ENCODE assay signal across 19 cellular contexts in genomic region chr10:32713560-32713959, GRCh38.
DNase-seq lines count a peak whose midpoint lies in the region; ATAC-seq and TF ChIP-seq lines count a peak whose summit lies in the region.
"Had no signal": no experiment of that assay in that cellular context is flagged by ENCODE, and none has a peak within 500 bp of the region (broad histone marks: within the 10 kb centered on the region; RNA-seq: fewer than 3 reads in every experiment).

No MANE protein-coding gene starts in this region.

- no peak overlapping the region for H2AFZ ChIP-seq in H9 (ENCODE audit: low read length)
- no peak overlapping the region for H2AFZ ChIP-seq in smooth muscle cell (ENCODE audit: low read depth)

- H3K4me3 ChIP-seq in AG09309 (ENCODE audit: control insufficient read depth, low read depth, low read length) (no peak overlapping the region), RWPE2 (ENCODE audit: severe bottlenecking) (no peak overlapping the region), fibroblast of the aortic adventitia (ENCODE audit: low read depth, low read length) (no peak overlapping the region), smooth muscle cell (no peak overlapping the region)

- H3K27ac Mint-ChIP-seq in H9: no peak overlapping the region
- H3K27ac Mint-ChIP-seq: activated CD4-positive, alpha-beta memory T cell treated with anti-CD3 and anti-CD28 coated beads, Interleukin-2, amount 10 ng/mL, durations not matched to agents 7 days and 5 days; activated T-helper 1 cell treated with anti-CD3 and anti-CD28 coated beads, Interleukin-12 subunit alpha, Interleukin-12 subunit beta, Interleukin-2, Interleukin-4 antibody, amounts not matched to agents 30 ng/mL and 10 ng/mL and 1 ng/mL, durations not matched to agents 14 hours and 24 hours and 36 hours; B cell had no signal

- TF ChIP-seq CTCF in AG09309 (IDR thresholded peaks at IDR 0.05; ENCODE audit: control insufficient read depth, insufficient read depth, low read depth, low read length, missing control alignments) (peak; percentile 24), H9 (conservative IDR thresholded peaks at IDR 0.05) (peak; percentile 33; the same call in 1 of the 3 replicates), RWPE2 (IDR thresholded peaks at IDR 0.05; ENCODE audit: poor library complexity, severe bottlenecking) (peak; percentile 31), fibroblast of the aortic adventitia (IDR thresholded peaks at IDR 0.05; ENCODE audit: insufficient read depth, low read length) (peak; percentile 17), smooth muscle cell (IDR thresholded peaks at IDR 0.05; ENCODE audit: borderline replicate concordance, insufficient read depth, poor library complexity, severe bottlenecking) (no peak)

- H3K27ac ChIP-seq in H9 (ENCODE audit: insufficient read length, low read depth, low read length) (no peak overlapping the region), RWPE2 (ENCODE audit: poor library complexity, severe bottlenecking) (no peak overlapping the region), smooth muscle cell (ENCODE audit: low read depth) (no peak overlapping the region)

- no peaks in the 10 kb centered on the region for H3K9me3 ChIP-seq in H9 (ENCODE audit: control insufficient read depth, low read depth, low read length)
- H3K9me3 ChIP-seq in RWPE2 (ENCODE audit: severe bottlenecking): no peaks in the 10 kb centered on the region
- no peaks in the 10 kb centered on the region for H3K9me3 ChIP-seq in smooth muscle cell (replicated peaks; ENCODE audit: low read depth)

- H3K4me2 ChIP-seq in H9 (ENCODE audit: insufficient read depth, insufficient read length, low read length) (no peak overlapping the region), smooth muscle cell (no peak overlapping the region)

- no peak overlapping the region for H3K4ac ChIP-seq in H9 (ENCODE audit: low read depth, low read length)

- H4K20me1 ChIP-seq in H9 (ENCODE audit: control insufficient read depth, insufficient read depth, insufficient read length): no peaks in the 10 kb centered on the region
- no peaks in the 10 kb centered on the region for H4K20me1 ChIP-seq in smooth muscle cell (ENCODE audit: low read depth)

- no peak overlapping the region for H3K23ac ChIP-seq in H9 (ENCODE audit: insufficient read length, low read depth, low read length)

- H3K36me3 ChIP-seq in RWPE2 (ENCODE audit: low read depth): no peaks in the 10 kb centered on the region
- H3K36me3 ChIP-seq in smooth muscle cell (ENCODE audit: low read depth): no peaks in the 10 kb centered on the region

- H4K5ac ChIP-seq in H9 (ENCODE audit: insufficient read length, low read depth, low read length): no peak overlapping the region

- no peak overlapping the region for H3K9ac ChIP-seq in H9 (ENCODE audit: extremely low read depth, insufficient read length, low read length)
- no peak overlapping the region for H3K9ac ChIP-seq in smooth muscle cell (ENCODE audit: low read depth)

- no peaks in the 10 kb centered on the region for H3K27me3 Mint-ChIP-seq in H9 (ENCODE audit: low read depth)
- H3K27me3 Mint-ChIP-seq: activated CD4-positive, alpha-beta memory T cell treated with anti-CD3 and anti-CD28 coated beads, Interleukin-2, amount 10 ng/mL, durations not matched to agents 7 days and 5 days; B cell; central memory CD8-positive, alpha-beta T cell had no signal

- peaks cover 7 to 8% of the 10 kb centered on the region in 2 experiments; a peak in 2 of 4 replicates for H3K4me1 Mint-ChIP-seq in H9
- H3K4me1 Mint-ChIP-seq: activated CD4-positive, alpha-beta memory T cell treated with anti-CD3 and anti-CD28 coated beads, Interleukin-2, amount 10 ng/mL, durations not matched to agents 7 days and 5 days; B cell; central memory CD8-positive, alpha-beta T cell had no signal

- no peak overlapping the region for H2BK15ac ChIP-seq in H9 (ENCODE audit: low read depth, low read length)

- H4K8ac ChIP-seq in H9 (replicated peaks; ENCODE audit: insufficient read length, low read depth, low read length): no peak overlapping the region

- whole genome bisulfite sequencing in H9 (ENCODE audit: extremely low coverage, insufficient read length, low lambda C conversion rate): no CpG with 5 or more reads among the region's 1 CpG
- WGBS in smooth muscle cell (ENCODE audit: low lambda C conversion rate): 62% methylated on average over 1 of the region's 1 CpG

- H3T11ph ChIP-seq in H9 (ENCODE audit: low read length): no peak overlapping the region

- no peaks in the 10 kb centered on the region; a peak in 1 of 7 replicates for H3K36me3 Mint-ChIP-seq in H9 (ENCODE audit: insufficient read depth in 1 of 3, low read depth in 3 of 3)

- no peak overlapping the region for H2BK20ac ChIP-seq in H9 (ENCODE audit: low read depth, low read length, poor library complexity, severe bottlenecking)

- H3K14ac ChIP-seq in H9 (ENCODE audit: insufficient read depth, low read length): no peak overlapping the region

- H3K4me1 ChIP-seq in H9 (ENCODE audit: insufficient read depth, low read length) (no peaks in the 10 kb centered on the region; the same call in 1 of the 2 replicates), RWPE2 (ENCODE audit: insufficient read depth, poor library complexity, severe bottlenecking) (no peaks in the 10 kb centered on the region), smooth muscle cell (ENCODE audit: low read depth) (no peaks in the 10 kb centered on the region)

- no peaks in the 10 kb centered on the region for H3K27me3 ChIP-seq in H9 (ENCODE audit: insufficient read depth, low read length)
- no peaks in the 10 kb centered on the region for H3K27me3 ChIP-seq in RWPE2 (ENCODE audit: insufficient read depth, poor library complexity, severe bottlenecking)
- no peaks in the 10 kb centered on the region for H3K27me3 ChIP-seq in smooth muscle cell (ENCODE audit: low read depth)

- H3K56ac ChIP-seq in H9 (ENCODE audit: insufficient read length, low read depth, low read length): no peak overlapping the region

- H3K79me2 ChIP-seq in H9 (ENCODE audit: insufficient read depth, low read length) (no peaks in the 10 kb centered on the region), smooth muscle cell (ENCODE audit: low read depth) (no peaks in the 10 kb centered on the region)

- H4K91ac ChIP-seq in H9 (ENCODE audit: insufficient read length, low read depth, low read length): no peak overlapping the region

- H3K9me3 Mint-ChIP-seq in H9: peaks cover 6 to 16% of the 10 kb centered on the region in 2 experiments; a peak in 4 of 5 replicates

- no peak overlapping the region for H3K18ac ChIP-seq in H9 (ENCODE audit: insufficient read length, low read depth, low read length)

- DNase-seq in AG09309 (ENCODE audit: low read depth): no peak
- DNase-seq in H9: no peak
- no peak for DNase-seq in RWPE2 (ENCODE audit: low spot score)
- DNase-seq in fibroblast of the aortic adventitia (ENCODE audit: low read depth): no peak
- no peak for DNase-seq in NOMO-1 (lab: John Stamatoyannopoulos, UW; ENCODE audit: unreplicated experiment in 2 of 2)
- DNase-seq in activated CD4-positive, alpha-beta T cell treated with anti-CD3 and anti-CD28 coated beads for 1 hour: no peak
- no peak for DNase-seq in smooth muscle cell (lab: John Stamatoyannopoulos, UW; ENCODE audit: unreplicated experiment)
- DNase-seq in HPDE6-E6E7 (ENCODE audit: extremely low spot score): no peak
- DNase-seq: activated CD4-positive, alpha-beta memory T cell treated with anti-CD3 and anti-CD28 coated beads, Interleukin-2, amount 10 ng/mL, durations not matched to agents 7 days and 5 days; DMS 273 treated with DMSO at 0.1 percent for 48 hours; glutamatergic neuron; mesenchymal stem cell; NCI-H1417; NCI-H226; right cardiac atrium; stimulated activated CD4-positive, alpha-beta T cell treated with anti-CD3 and anti-CD28 coated beads, Interleukin-2, amount 100 ng/mL, for 24 hours had no signal

- no peaks in the 10 kb centered on the region for H3K79me1 ChIP-seq in H9 (ENCODE audit: insufficient read depth, low read depth, low read length, poor library complexity, severe bottlenecking)

- no peak overlapping the region for H2BK12ac ChIP-seq in H9 (ENCODE audit: insufficient read length, low read depth, low read length)

- no peaks in the 10 kb centered on the region for H3K23me2 ChIP-seq in H9 (ENCODE audit: insufficient read length, low read depth, low read length, poor library complexity, severe bottlenecking)

- no peaks in the 10 kb centered on the region for H3F3A ChIP-seq in smooth muscle cell (ENCODE audit: low read depth)

- H2BK5ac ChIP-seq in H9 (ENCODE audit: insufficient read length, low read length): no peak overlapping the region

- no peak overlapping the region for H3K4me3 Mint-ChIP-seq in H9
- H3K4me3 Mint-ChIP-seq: activated CD4-positive, alpha-beta memory T cell treated with anti-CD3 and anti-CD28 coated beads, Interleukin-2, amount 10 ng/mL, durations not matched to agents 7 days and 5 days; activated T-helper 1 cell treated with anti-CD3 and anti-CD28 coated beads, Interleukin-12 subunit alpha, Interleukin-12 subunit beta, Interleukin-2, Interleukin-4 antibody, amounts not matched to agents 30 ng/mL and 10 ng/mL and 1 ng/mL, durations not matched to agents 14 hours and 24 hours and 36 hours; B cell; central memory CD8-positive, alpha-beta T cell had no signal

- H2AK5ac ChIP-seq in H9 (ENCODE audit: insufficient read length, low read length): no peak overlapping the region

- H2BK120ac ChIP-seq in H9 (ENCODE audit: low read depth, low read length, poor library complexity, severe bottlenecking): no peak overlapping the region

- no peak for ATAC-seq in RWPE2 (ENCODE audit: low read depth)
- ATAC-seq: right cardiac atrium had no signal
